Comparison of ENCODE assay signal across 1 cellular context in the genomic region with DNA sequence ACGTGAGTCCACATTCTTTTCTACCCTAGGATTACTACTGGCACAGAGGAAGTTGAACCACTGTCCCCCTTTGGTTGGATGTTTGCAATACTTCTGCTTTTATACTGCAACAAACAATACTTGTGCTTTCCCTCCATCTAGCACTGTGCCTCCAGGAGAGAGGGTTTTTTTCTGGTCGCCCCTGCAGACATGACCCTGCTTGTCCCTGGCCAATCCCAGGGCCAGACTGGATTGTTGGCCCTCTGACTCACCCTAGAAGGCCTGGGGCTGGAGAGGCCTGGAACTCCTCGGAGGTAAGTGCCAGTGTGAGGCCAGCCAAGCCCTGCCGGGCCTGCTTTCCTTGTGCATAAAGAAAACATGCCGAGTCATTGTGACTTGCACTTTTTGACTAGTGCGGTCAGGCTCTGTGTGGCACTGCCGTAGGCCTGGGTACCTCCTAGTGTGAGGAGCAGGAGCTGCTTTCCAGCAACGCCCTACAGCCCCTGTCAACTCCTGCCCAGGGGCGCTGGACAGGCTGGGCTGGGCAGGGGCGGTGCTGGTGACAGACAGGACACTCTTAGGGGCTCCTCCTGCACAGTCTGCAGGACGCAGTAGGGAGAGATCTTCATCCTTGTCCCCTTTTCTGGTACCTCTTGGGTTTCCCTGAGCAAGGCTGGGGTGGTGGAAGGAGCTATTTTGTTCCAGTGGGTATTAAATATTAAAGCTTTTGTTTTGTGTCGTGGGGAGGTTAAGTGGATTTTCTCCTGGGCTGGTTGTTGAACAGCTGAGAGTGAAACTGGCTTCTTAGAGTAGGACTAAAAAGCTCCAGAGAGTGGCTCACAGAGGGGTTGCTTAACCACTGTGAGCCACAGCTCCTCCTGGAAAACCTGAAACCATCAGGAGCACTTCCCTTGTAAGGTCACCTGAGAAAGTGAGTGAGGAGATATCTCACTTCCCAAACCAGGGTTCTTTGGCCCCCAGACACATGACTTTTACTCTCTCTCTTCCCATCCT.
TF ChIP-seq lines count a peak whose summit lies in the region.

No MANE protein-coding gene starts in this region.

TF ChIP-seq in A549, 52 proteins besides CTCF, POLR2A, EP300 and RAD21 (continued from another document):
- no peak for TF ChIP-seq HDAC2 (IDR thresholded peaks at IDR 0.05)
- no peak for TF ChIP-seq ZNF302 (CRISPR knock-in tag; IDR thresholded peaks at IDR 0.05)
- no peak for TF ChIP-seq MAZ (IDR thresholded peaks at IDR 0.05; ENCODE audit: borderline replicate concordance, low read depth, low read length)
- TF ChIP-seq FOSB (CRISPR knock-in tag; IDR thresholded peaks at IDR 0.05) = 0 out of 2 replicates have a peak, but pooled peaks have one; percentile 39
- no peak for TF ChIP-seq CBX2 (IDR thresholded peaks at IDR 0.05; ENCODE audit: borderline replicate concordance, low read depth)
- TF ChIP-seq, protein P1, sequence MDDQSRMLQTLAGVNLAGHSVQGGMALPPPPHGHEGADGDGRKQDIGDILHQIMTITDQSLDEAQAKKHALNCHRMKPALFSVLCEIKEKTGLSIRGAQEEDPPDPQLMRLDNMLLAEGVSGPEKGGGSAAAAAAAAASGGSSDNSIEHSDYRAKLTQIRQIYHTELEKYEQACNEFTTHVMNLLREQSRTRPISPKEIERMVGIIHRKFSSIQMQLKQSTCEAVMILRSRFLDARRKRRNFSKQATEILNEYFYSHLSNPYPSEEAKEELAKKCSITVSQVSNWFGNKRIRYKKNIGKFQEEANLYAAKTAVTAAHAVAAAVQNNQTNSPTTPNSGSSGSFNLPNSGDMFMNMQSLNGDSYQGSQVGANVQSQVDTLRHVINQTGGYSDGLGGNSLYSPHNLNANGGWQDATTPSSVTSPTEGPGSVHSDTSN (IDR thresholded peaks at IDR 0.05) = peak; percentile 55
- TF ChIP-seq FOXS1 (CRISPR knock-in tag; IDR thresholded peaks at IDR 0.05) = no peak
- TF ChIP-seq HOXB5 (CRISPR knock-in tag; IDR thresholded peaks at IDR 0.05) = 0 out of 2 replicates have a peak, but pooled peaks have one; percentile 55
- TF ChIP-seq NFE2L2 (conservative IDR thresholded peaks at IDR 0.05; ENCODE audit: low read length) = peak; percentile 100
- TF ChIP-seq, protein P2, sequence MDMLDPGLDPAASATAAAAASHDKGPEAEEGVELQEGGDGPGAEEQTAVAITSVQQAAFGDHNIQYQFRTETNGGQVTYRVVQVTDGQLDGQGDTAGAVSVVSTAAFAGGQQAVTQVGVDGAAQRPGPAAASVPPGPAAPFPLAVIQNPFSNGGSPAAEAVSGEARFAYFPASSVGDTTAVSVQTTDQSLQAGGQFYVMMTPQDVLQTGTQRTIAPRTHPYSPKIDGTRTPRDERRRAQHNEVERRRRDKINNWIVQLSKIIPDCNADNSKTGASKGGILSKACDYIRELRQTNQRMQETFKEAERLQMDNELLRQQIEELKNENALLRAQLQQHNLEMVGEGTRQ (IDR thresholded peaks at IDR 0.05) = no peak
- TF ChIP-seq, protein P3, sequence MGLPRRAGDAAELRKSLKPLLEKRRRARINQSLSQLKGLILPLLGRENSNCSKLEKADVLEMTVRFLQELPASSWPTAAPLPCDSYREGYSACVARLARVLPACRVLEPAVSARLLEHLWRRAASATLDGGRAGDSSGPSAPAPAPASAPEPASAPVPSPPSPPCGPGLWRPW (IDR thresholded peaks at IDR 0.05) = no peak
- TF ChIP-seq ZSCAN20 (CRISPR knock-in tag; IDR thresholded peaks at IDR 0.05) = no peak
- peak; percentile 34 for TF ChIP-seq HOXB13 (CRISPR knock-in tag; IDR thresholded peaks at IDR 0.05; ENCODE audit: low read depth)
- TF ChIP-seq PHF8 (IDR thresholded peaks at IDR 0.05; ENCODE audit: borderline replicate concordance, low read depth) = no peak
- TF ChIP-seq CEBPB (IDR thresholded peaks at IDR 0.05) = peak in 1 of 2 experiments; percentile 58; a peak in 2 of 4 replicates
- TF ChIP-seq MYC (IDR thresholded peaks at IDR 0.05; ENCODE audit: borderline replicate concordance, low read length) = no peak
- TF ChIP-seq, protein P4, sequence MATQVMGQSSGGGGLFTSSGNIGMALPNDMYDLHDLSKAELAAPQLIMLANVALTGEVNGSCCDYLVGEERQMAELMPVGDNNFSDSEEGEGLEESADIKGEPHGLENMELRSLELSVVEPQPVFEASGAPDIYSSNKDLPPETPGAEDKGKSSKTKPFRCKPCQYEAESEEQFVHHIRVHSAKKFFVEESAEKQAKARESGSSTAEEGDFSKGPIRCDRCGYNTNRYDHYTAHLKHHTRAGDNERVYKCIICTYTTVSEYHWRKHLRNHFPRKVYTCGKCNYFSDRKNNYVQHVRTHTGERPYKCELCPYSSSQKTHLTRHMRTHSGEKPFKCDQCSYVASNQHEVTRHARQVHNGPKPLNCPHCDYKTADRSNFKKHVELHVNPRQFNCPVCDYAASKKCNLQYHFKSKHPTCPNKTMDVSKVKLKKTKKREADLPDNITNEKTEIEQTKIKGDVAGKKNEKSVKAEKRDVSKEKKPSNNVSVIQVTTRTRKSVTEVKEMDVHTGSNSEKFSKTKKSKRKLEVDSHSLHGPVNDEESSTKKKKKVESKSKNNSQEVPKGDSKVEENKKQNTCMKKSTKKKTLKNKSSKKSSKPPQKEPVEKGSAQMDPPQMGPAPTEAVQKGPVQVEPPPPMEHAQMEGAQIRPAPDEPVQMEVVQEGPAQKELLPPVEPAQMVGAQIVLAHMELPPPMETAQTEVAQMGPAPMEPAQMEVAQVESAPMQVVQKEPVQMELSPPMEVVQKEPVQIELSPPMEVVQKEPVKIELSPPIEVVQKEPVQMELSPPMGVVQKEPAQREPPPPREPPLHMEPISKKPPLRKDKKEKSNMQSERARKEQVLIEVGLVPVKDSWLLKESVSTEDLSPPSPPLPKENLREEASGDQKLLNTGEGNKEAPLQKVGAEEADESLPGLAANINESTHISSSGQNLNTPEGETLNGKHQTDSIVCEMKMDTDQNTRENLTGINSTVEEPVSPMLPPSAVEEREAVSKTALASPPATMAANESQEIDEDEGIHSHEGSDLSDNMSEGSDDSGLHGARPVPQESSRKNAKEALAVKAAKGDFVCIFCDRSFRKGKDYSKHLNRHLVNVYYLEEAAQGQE (IDR thresholded peaks at IDR 0.05) = no peak
- TF ChIP-seq, protein P5, sequence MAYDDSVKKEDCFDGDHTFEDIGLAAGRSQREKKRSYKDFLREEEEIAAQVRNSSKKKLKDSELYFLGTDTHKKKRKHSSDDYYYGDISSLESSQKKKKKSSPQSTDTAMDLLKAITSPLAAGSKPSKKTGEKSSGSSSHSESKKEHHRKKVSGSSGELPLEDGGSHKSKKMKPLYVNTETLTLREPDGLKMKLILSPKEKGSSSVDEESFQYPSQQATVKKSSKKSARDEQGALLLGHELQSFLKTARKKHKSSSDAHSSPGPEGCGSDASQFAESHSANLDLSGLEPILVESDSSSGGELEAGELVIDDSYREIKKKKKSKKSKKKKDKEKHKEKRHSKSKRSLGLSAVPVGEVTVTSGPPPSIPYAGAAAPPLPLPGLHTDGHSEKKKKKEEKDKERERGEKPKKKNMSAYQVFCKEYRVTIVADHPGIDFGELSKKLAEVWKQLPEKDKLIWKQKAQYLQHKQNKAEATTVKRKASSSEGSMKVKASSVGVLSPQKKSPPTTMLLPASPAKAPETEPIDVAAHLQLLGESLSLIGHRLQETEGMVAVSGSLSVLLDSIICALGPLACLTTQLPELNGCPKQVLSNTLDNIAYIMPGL (CRISPR knock-in tag; IDR thresholded peaks at IDR 0.05; ENCODE audit: borderline replicate concordance) = no peak
- no peak for TF ChIP-seq POLR2AphosphoS2 (conservative IDR thresholded peaks at IDR 0.05; ENCODE audit: low read length)
- TF ChIP-seq, protein P6, sequence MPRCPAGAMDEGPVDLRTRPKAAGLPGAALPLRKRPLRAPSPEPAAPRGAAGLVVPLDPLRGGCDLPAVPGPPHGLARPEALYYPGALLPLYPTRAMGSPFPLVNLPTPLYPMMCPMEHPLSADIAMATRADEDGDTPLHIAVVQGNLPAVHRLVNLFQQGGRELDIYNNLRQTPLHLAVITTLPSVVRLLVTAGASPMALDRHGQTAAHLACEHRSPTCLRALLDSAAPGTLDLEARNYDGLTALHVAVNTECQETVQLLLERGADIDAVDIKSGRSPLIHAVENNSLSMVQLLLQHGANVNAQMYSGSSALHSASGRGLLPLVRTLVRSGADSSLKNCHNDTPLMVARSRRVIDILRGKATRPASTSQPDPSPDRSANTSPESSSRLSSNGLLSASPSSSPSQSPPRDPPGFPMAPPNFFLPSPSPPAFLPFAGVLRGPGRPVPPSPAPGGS (IDR thresholded peaks at IDR 0.05) = no peak
- TF ChIP-seq SREBF2 (IDR thresholded peaks at IDR 0.05) = no peak
- no peak for TF ChIP-seq KDM1A (IDR thresholded peaks at IDR 0.05; ENCODE audit: low read depth)
- TF ChIP-seq, protein P7, sequence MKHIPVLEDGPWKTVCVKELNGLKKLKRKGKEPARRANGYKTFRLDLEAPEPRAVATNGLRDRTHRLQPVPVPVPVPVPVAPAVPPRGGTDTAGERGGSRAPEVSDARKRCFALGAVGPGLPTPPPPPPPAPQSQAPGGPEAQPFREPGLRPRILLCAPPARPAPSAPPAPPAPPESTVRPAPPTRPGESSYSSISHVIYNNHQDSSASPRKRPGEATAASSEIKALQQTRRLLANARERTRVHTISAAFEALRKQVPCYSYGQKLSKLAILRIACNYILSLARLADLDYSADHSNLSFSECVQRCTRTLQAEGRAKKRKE (CRISPR knock-in tag; IDR thresholded peaks at IDR 0.05; ENCODE audit: low read depth) = peak; percentile 67
- 0 out of 2 replicates have a peak, but pooled peaks have one; percentile 38 for TF ChIP-seq RFX5 (IDR thresholded peaks at IDR 0.05)
- TF ChIP-seq FOSL2 (IDR thresholded peaks at IDR 0.05) = peak; percentile 51
- TF ChIP-seq FOSL2 (CRISPR knock-in tag; IDR thresholded peaks at IDR 0.05) = peak; percentile 95
